In the genomic region with DNA sequence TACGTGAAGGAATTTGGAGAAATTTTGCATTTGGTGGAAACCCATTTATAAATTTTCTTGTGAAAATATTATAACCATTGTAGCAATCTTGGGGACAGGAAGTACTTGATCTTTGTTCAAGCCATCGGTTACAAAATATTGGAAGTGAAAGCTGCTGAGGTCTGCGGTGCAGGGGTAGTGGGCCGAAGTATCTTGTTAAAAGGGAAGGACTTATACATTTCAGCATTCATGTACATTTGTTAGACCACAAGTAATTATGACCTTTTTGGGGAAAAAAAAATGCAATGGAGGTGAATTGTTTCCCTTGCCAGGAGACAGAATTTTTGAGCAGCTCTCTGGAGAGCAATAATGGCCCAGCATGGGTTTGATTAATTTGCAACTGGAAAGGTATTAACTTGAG, we compare ENCODE assay signal across 11 cellular contexts.
DNase-seq lines count a peak whose midpoint lies in the region; ATAC-seq, FAIRE-seq and TF ChIP-seq lines count a peak whose summit lies in the region.
"Had no signal": no experiment of that assay in that cellular context is flagged by ENCODE, and none has a peak within 500 bp of the region (broad histone marks: within the 10 kb centered on the region; RNA-seq: fewer than 3 reads in every experiment).

No MANE protein-coding gene starts in this region.

- no peak overlapping the region for H3K4me3 ChIP-seq in lower lobe of right lung
- H3K4me3 ChIP-seq in uterus, result no peak overlapping the region
- H3K4me3 ChIP-seq in H7 (ENCODE audit: insufficient read depth, low read depth, low read length), result no peak overlapping the region
- H3K4me3 ChIP-seq: spleen, thyroid gland had no signal

- no peaks in the 10 kb centered on the region for H3K4me1 ChIP-seq in lower lobe of right lung
- no peaks in the 10 kb centered on the region for H3K4me1 ChIP-seq in uterus
- H3K4me1 ChIP-seq: thyroid gland had no signal

- peak; percentile 73 for ATAC-seq in GM19025 (IDR thresholded peaks at IDR 0.05; ENCODE audit: low read depth, unreplicated experiment)
- ATAC-seq in HG02610 (IDR thresholded peaks at IDR 0.05; ENCODE audit: unreplicated experiment), result peak; percentile 98
- peak; percentile 82 for ATAC-seq in HG03558 (IDR thresholded peaks at IDR 0.05; ENCODE audit: extremely low read depth, unreplicated experiment)
- ATAC-seq in lower lobe of right lung, result peak; percentile 74 to 75

- no peak for TF ChIP-seq CTCF in lower lobe of right lung (IDR thresholded peaks at IDR 0.05)
- no peak for TF ChIP-seq CTCF in uterus (IDR thresholded peaks at IDR 0.05)

- H3K36me3 ChIP-seq in lower lobe of right lung (no peaks in the 10 kb centered on the region), uterus (no peaks in the 10 kb centered on the region), H7 (replicated peaks; ENCODE audit: control insufficient read depth, insufficient read depth, low read length) (no peaks in the 10 kb centered on the region)
- H3K36me3 ChIP-seq: spleen, thyroid gland had no signal

- peaks cover 9% of the 10 kb centered on the region for H3K27me3 ChIP-seq in lower lobe of right lung (ENCODE audit: low read depth)
- no peaks in the 10 kb centered on the region for H3K27me3 ChIP-seq in uterus
- H3K27me3 ChIP-seq in H7 (ENCODE audit: control insufficient read depth, insufficient read depth, low read length), result no peaks in the 10 kb centered on the region
- H3K27me3 ChIP-seq: thyroid gland had no signal

- TF ChIP-seq POLR2A in uterus (IDR thresholded peaks at IDR 0.05), result no peak

- H3K9me3 ChIP-seq in lower lobe of right lung (no peaks in the 10 kb centered on the region), uterus (no peaks in the 10 kb centered on the region)
- H3K9me3 ChIP-seq: spleen, thyroid gland had no signal

- no peak for FAIRE-seq in HTR-8/SVneo (lab: Jason Lieb, UNC)
- FAIRE-seq: endothelial cell of umbilical vein had no signal

- intact Hi-C loops in lower lobe of right lung (cut with DNase I), result no loop called here
- intact Hi-C loops in uterus (cut with DNase I; ENCODE audit: low total_unique reads), result no loop called here

- DNase-seq in lower lobe of right lung (no peak), iPS-NIHi7 (ENCODE audit: extremely low spot score) (no peak), uterus (no peak), HTR-8/SVneo (ENCODE audit: insufficient read length, low spot score) (no peak), H7 (no peak)
- DNase-seq: spleen, thyroid gland had no signal

- H3K27ac ChIP-seq in lower lobe of right lung (no peak overlapping the region), uterus (no peak overlapping the region)
- H3K27ac ChIP-seq: spleen, thyroid gland had no signal
